8 cellular contexts compared by ENCODE assay signal in the genomic region with DNA sequence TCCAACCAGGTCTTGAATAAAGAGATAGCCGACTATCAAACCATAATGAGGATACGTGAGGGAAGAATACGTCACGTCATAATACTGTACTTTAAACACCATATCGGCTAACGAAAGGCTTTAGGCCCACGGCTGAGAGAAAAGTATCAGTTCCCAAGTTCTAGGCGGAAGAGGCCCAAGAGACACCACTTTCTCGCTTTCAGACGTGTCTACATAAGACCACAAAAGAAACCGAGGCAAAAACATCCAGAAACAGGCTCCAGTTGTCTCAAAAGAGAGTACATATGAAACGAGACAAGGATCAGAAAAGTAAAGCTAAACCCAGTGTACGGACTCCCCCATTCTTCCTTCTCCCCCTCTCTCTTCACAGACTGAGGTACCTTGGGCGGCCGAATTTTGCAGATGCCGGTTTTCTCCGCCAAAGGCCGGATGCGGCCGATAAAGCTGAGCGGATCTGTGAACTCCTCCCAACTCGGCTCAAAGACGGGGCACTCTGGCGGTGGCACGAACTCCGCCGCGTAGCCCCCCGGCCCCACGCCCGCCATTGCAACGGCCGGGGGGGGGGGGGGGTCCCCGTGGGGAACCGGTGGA. TPM values are rescaled to one million over a fixed set of nuclear protein-coding genes. Genes with fewer than 3 reads are reported as not detected.
A peak's percentile ranks its signal among the peaks of the same experiment; 100 is the strongest.
DNase-seq lines count a peak whose midpoint lies in the region; ATAC-seq and TF ChIP-seq lines count a peak whose summit lies in the region.

No MANE protein-coding gene starts in this region.

- peak; percentile 30 for ATAC-seq in HG03159 (IDR thresholded peaks at IDR 0.05; ENCODE audit: unreplicated experiment)

- no peaks in the 10 kb centered on the region for H3K27me3 ChIP-seq in esophagus (ENCODE audit: control insufficient read depth in 1 of 2, insufficient read depth in 2 of 2, low read length in 2 of 2)
- no peaks in the 10 kb centered on the region for H3K27me3 ChIP-seq in tibial nerve

- H3K4me1 ChIP-seq in esophagus (ENCODE audit: control insufficient read depth in 2 of 2, insufficient read depth in 2 of 2, low read length in 1 of 2), result no peaks in the 10 kb centered on the region
- peaks cover 0 to 51% (median 22%) of the 10 kb centered on the region in 4 donors for H3K4me1 ChIP-seq in tibial nerve

- peak overlapping the region; percentile 97 to 98 for H3K27ac ChIP-seq in esophagus (ENCODE audit: low read depth in 2 of 2, low read length in 1 of 2)
- peak overlapping the region; percentile 88 to 94 (median 94) for H3K27ac ChIP-seq in tibial nerve

- no peaks in the 10 kb centered on the region for H3K27me3 Mint-ChIP-seq in nephron (ENCODE audit: low read depth)

- no peak for TF ChIP-seq CTCF in nephron (IDR thresholded peaks at IDR 0.05; ENCODE audit: unreplicated experiment in 3 of 3)
- TF ChIP-seq CTCF in tibial nerve (IDR thresholded peaks at IDR 0.05), result no peak

- peaks cover 19% of the 10 kb centered on the region for H3K36me3 Mint-ChIP-seq in nephron (ENCODE audit: low read depth)

- no peak for TF ChIP-seq EP300 in tibial nerve (IDR thresholded peaks at IDR 0.05)

- peak; percentile 14 to 15 for DNase-seq in activated CD8-positive, alpha-beta memory T cell treated with anti-CD3 and anti-CD28 coated beads for 1 hour (ENCODE audit: extremely low read depth in 1 of 2, low read depth in 1 of 2)
- DNase-seq in activated CD8-positive, alpha-beta memory T cell treated with anti-CD3 and anti-CD28 coated beads for 24 hours, result no peak
- DNase-seq in activated CD4-positive, CD25-positive, alpha-beta regulatory T cell treated with anti-CD3 and anti-CD28 coated beads, Interleukin-2, amount 50 U/mL, for 72 hours, result peak; percentile 59
- DNase-seq in tibial nerve (ENCODE audit: low spot score in 2 of 2) (no peak), NCI-H187 treated with DMSO at 0.1 percent for 48 hours (lab: John Stamatoyannopoulos, UW) (no peak)

- WGBS in esophagus, 2 donors, result 0 to 1% methylated on average over 28 to 35 of the region's 35 CpGs
- 0 to 1% methylated on average over 24 to 33 of the region's 35 CpGs for WGBS in tibial nerve, 2 donors

- H3K4me3 Mint-ChIP-seq in nephron, result peak overlapping the region; percentile 92 to 99 (median 96)

- no peaks in the 10 kb centered on the region for H3K9me3 ChIP-seq in esophagus (ENCODE audit: control insufficient read depth in 2 of 2, insufficient read depth in 1 of 2, low read depth in 1 of 2, low read length in 1 of 2)
- no peaks in the 10 kb centered on the region for H3K9me3 ChIP-seq in tibial nerve

- H3K27ac Mint-ChIP-seq in nephron, result peak overlapping the region; percentile 97 to 99 (median 98)

- H3K4me3 ChIP-seq in esophagus (ENCODE audit: low read depth in 1 of 2, low read length in 2 of 2), result peak overlapping the region; percentile 78 to 90
- peak overlapping the region; percentile 79 to 92 (median 86) for H3K4me3 ChIP-seq in tibial nerve

- H3K4me1 Mint-ChIP-seq in nephron, result peaks cover 24% of the 10 kb centered on the region

- H3K36me3 ChIP-seq in esophagus (ENCODE audit: control insufficient read depth in 2 of 2, insufficient read depth in 2 of 2, low read length in 1 of 2) (peaks cover 0 to 3% of the 10 kb centered on the region in 2 donors), tibial nerve (peaks cover 0 to 14% (median 0%) of the 10 kb centered on the region in 3 donors)

- no peaks in the 10 kb centered on the region for H3K9me3 Mint-ChIP-seq in nephron

- TF ChIP-seq POLR2A in tibial nerve (IDR thresholded peaks at IDR 0.05), result no peak

RNA-seq across cellular contexts. Expression of gene KDM5A, which starts 0.5 kb away (rescaled TPM):
- 1 to 10 TPM; 6.6 to 6.8 TPM for polyA plus RNA-seq in esophagus
- 100 to 1,000 TPM in 1 of 4 donors, 10 to 100 TPM in 3; 31.5 to 154 (median 68.4) TPM for total RNA-seq in tibial nerve

RNA-seq across cellular contexts. Expression of gene CCDC77, which starts 12.8 kb away (rescaled TPM):
- 1 to 10 TPM; 4.7 to 4.8 TPM for polyA plus RNA-seq in esophagus
- total RNA-seq in tibial nerve, result 10 to 100 TPM in 1 of 4 donors, 1 to 10 TPM in 3; 5.1 to 23.4 (median 7.6) TPM

Comparison
In these comparisons a context has a peak if more than half of its experiments do, and no peak if none do; other contexts are left out.
1. DNase-seq: peak in activated CD8-positive, alpha-beta memory T cell treated with anti-CD3 and anti-CD28 coated beads for 1 hour (2 of 2) and activated CD4-positive, CD25-positive, alpha-beta regulatory T cell treated with anti-CD3 and anti-CD28 coated beads, Interleukin-2, amount 50 U/mL, for 72 hours (single experiment); none in activated CD8-positive, alpha-beta memory T cell treated with anti-CD3 and anti-CD28 coated beads for 24 hours (single experiment), tibial nerve (0 of 2) and NCI-H187 treated with DMSO at 0.1 percent for 48 hours (single experiment).